ENCODE assay signal across 13 cellular contexts in the genomic region with DNA sequence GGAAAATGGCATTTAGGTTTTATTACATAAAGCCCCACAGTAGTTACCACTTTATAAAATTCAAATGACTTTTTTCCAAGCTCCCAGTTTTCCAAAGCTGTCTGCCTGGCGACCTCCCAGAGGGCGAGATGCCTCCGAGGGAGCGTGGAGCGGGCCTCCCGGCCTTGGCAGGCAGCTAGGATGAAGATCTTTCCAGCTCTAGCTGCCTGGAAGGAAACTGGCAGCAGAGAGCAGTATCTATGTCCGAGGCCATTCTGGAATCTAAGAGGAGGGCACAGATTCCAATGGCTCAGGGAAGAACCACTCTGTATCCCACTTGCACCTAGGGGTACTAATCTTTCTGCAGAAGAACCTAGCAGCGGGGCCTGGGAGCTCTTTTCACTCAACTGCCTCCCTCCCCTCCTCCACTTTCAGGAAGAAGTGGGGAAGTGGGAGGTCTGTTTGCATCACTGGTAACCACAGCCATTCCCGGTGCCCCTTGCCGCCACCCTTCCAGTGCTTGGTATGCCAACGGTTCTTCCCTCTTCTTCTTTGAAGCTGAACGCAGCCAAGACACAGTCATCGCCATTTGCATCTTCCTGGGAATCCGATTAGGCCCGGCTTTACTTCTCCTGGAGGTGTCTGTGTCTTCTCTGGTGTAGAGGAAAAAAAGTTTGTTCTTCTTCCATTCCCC. TPM values are rescaled to one million over a fixed set of nuclear protein-coding genes. Genes with fewer than 3 reads are reported as not detected.
DNase-seq lines count a peak whose midpoint lies in the region; ATAC-seq, FAIRE-seq and TF ChIP-seq lines count a peak whose summit lies in the region.
"Had no signal": no experiment of that assay in that cellular context is flagged by ENCODE, and none has a peak within 500 bp of the region (broad histone marks: within the 10 kb centered on the region; RNA-seq: fewer than 3 reads in every experiment).

No MANE protein-coding gene starts in this region.

- H3K27ac ChIP-seq in esophagus squamous epithelium (peak overlapping the region in 3 of 4 donors; percentile 22 to 49 (median 39)), neutrophil (peak overlapping the region; percentile 92)

- DNase-seq in MV-4-11 (lab: John Stamatoyannopoulos, UW) (peak; percentile 88), esophagus squamous epithelium (lab: John Stamatoyannopoulos, UW) (no peak), HuH-7.5 (ENCODE audit: low spot score) (no peak)
- DNase-seq: activated T-cell treated with anti-CD3 and anti-CD28 coated beads, Interleukin-2, amount 50 U/mL, for 48 hours; Calu3; mammary epithelial cell; NCI-H524 treated with DMSO at 0.1 percent for 48 hours had no signal

- 53 to 57% methylated on average over 9 to 14 of the region's 15 CpGs for WGBS in esophagus squamous epithelium, 2 donors

- no peaks in the 10 kb centered on the region for H3K9me3 ChIP-seq in esophagus squamous epithelium
- no peaks in the 10 kb centered on the region for H3K9me3 ChIP-seq in neutrophil

- H3K4me3 ChIP-seq in esophagus squamous epithelium (no peak overlapping the region), neutrophil (ENCODE audit: low read depth in 1 of 2, low read length in 1 of 2) (peak overlapping the region; percentile 51 to 62)

- peak; percentile 59 for FAIRE-seq in G401.6 (lab: Jason Lieb, UNC)
- FAIRE-seq: GM18507 had no signal

- no peak for TF ChIP-seq CTCF in esophagus squamous epithelium (IDR thresholded peaks at IDR 0.05)
- no peak for TF ChIP-seq CTCF in neutrophil (IDR thresholded peaks at IDR 0.05)

- H3K27me3 ChIP-seq in esophagus squamous epithelium (no peaks in the 10 kb centered on the region), neutrophil (no peaks in the 10 kb centered on the region)

- ATAC-seq in HG02571 (IDR thresholded peaks at IDR 0.05; ENCODE audit: unreplicated experiment) (no peak), GM18861 (IDR thresholded peaks at IDR 0.05; ENCODE audit: unreplicated experiment) (no peak), GM21528 (IDR thresholded peaks at IDR 0.05; ENCODE audit: low FRiP score, unreplicated experiment) (no peak)

- peaks cover 0 to 13% (median 0%) of the 10 kb centered on the region in 3 donors for H3K4me1 ChIP-seq in esophagus squamous epithelium
- peaks cover 81 to 82% of the 10 kb centered on the region in 2 experiments for H3K4me1 ChIP-seq in neutrophil (ENCODE audit: control insufficient read depth in 1 of 2, insufficient read depth in 1 of 2, low read depth in 1 of 2, low read length in 1 of 2)

- intact Hi-C loops in esophagus squamous epithelium (cut with DNase I) = no loop called here

- TF ChIP-seq POLR2A in esophagus squamous epithelium (IDR thresholded peaks at IDR 0.05) = no peak

- H3K36me3 ChIP-seq in esophagus squamous epithelium = no peaks in the 10 kb centered on the region
- H3K36me3 ChIP-seq in neutrophil = no peaks in the 10 kb centered on the region

RNA-seq across cellular contexts. Expression of gene RBPJ, which starts 47.4 kb away (rescaled TPM):
- total RNA-seq in esophagus squamous epithelium = 10 to 100 TPM; 28.7 to 65.6 (median 37.1) TPM

Comparison
In these comparisons a context has a peak if more than half of its experiments do, and no peak if none do; other contexts are left out.
1. H3K4me3 ChIP-seq: peak in neutrophil (2 of 2); none in esophagus squamous epithelium (0 of 4).